9 cellular contexts compared by ENCODE assay signal in genomic region chr5:40385544-40385943, GRCh38.
A peak's percentile ranks its signal among the peaks of the same experiment; 100 is the strongest.
DNase-seq lines count a peak whose midpoint lies in the region; ATAC-seq and TF ChIP-seq lines count a peak whose summit lies in the region.
"Had no signal": no experiment of that assay in that cellular context is flagged by ENCODE, and none has a peak within 500 bp of the region (broad histone marks: within the 10 kb centered on the region; RNA-seq: fewer than 3 reads in every experiment).

No MANE protein-coding gene starts in this region.

- H3K4me3 Mint-ChIP-seq in activated CD4-positive, alpha-beta memory T cell treated with anti-CD3 and anti-CD28 coated beads for 36 hours, result no peak overlapping the region
- H3K4me3 Mint-ChIP-seq in activated CD4-positive, alpha-beta memory T cell treated with anti-CD3 and anti-CD28 coated beads, Interleukin-2, amount 10 ng/mL, durations not matched to agents 7 days and 5 days, result no peak overlapping the region
- no peak overlapping the region for H3K4me3 Mint-ChIP-seq in dendritic cell treated with granulocyte-macrophage colony-stimulating factor and Interleukin-4, amounts not matched to agents 40 ng/mL and 50 ng/mL, for 4 days
- peak overlapping the region in 1 of 2 donors; percentile 59 for H3K4me3 Mint-ChIP-seq in stimulated activated naive B cell treated with anti-CD40 and anti-IgM and Interleukin-4, amounts not matched to agents 10 μg/mL and 1 μg/mL and 100 μg/mL, for 72 hours
- H3K4me3 Mint-ChIP-seq in neural progenitor cell, result no peak overlapping the region

- H3K4me3 ChIP-seq in neural progenitor cell, result no peak overlapping the region

- POLR2A ChIA-PET in activated CD4-positive, alpha-beta memory T cell treated with anti-CD3 and anti-CD28 coated beads for 36 hours (lab: Charles Lee), result interaction anchor here (1.1 to 3.7 kb wide), 11 partner anchors 16 to 294 kb away, joined by 3 to 39 read pairs (median 6); partner anchors contain the start of gene PTGER4
- POLR2A ChIA-PET in activated CD4-positive, alpha-beta memory T cell treated with anti-CD3 and anti-CD28 coated beads, Interleukin-2, amount 10 ng/mL, durations not matched to agents 7 days and 5 days (lab: Charles Lee), result interaction anchor here (0.8 to 4.9 kb wide), 14 partner anchors 13 to 298 kb away, joined by 3 to 41 read pairs (median 4); partner anchors contain the start of gene PTGER4

- no peak overlapping the region for H3K27ac ChIP-seq in neural progenitor cell

- intact Hi-C loops in activated CD4-positive, alpha-beta memory T cell treated with anti-CD3 and anti-CD28 coated beads for 36 hours (cut with micrococcal nuclease), result loop anchor here (2.0 to 10.0 kb wide), 4 partner anchors 25 to 671 kb away; partner anchors contain the start of gene RPL37
- intact Hi-C loops in dendritic cell treated with granulocyte-macrophage colony-stimulating factor and Interleukin-4, amounts not matched to agents 40 ng/mL and 50 ng/mL, for 4 days (cut with micrococcal nuclease), result no loop called here

- no peaks in the 10 kb centered on the region for H3K79me2 ChIP-seq in neural progenitor cell (ENCODE audit: low read depth)

- no peaks in the 10 kb centered on the region for H3K9me3 Mint-ChIP-seq in activated CD4-positive, alpha-beta memory T cell treated with anti-CD3 and anti-CD28 coated beads for 36 hours
- H3K9me3 Mint-ChIP-seq in activated CD4-positive, alpha-beta memory T cell treated with anti-CD3 and anti-CD28 coated beads, Interleukin-2, amount 10 ng/mL, durations not matched to agents 7 days and 5 days, result peaks cover 4% of the 10 kb centered on the region
- H3K9me3 Mint-ChIP-seq in dendritic cell treated with granulocyte-macrophage colony-stimulating factor and Interleukin-4, amounts not matched to agents 40 ng/mL and 50 ng/mL, for 4 days, result no peaks in the 10 kb centered on the region
- H3K9me3 Mint-ChIP-seq in stimulated activated naive B cell treated with anti-CD40 and anti-IgM and Interleukin-4, amounts not matched to agents 10 μg/mL and 1 μg/mL and 100 μg/mL, for 72 hours, result no peaks in the 10 kb centered on the region
- H3K9me3 Mint-ChIP-seq in neural progenitor cell, result no peaks in the 10 kb centered on the region

- H3K27me3 Mint-ChIP-seq in activated CD4-positive, alpha-beta memory T cell treated with anti-CD3 and anti-CD28 coated beads for 36 hours, result no peaks in the 10 kb centered on the region
- H3K27me3 Mint-ChIP-seq in activated CD4-positive, alpha-beta memory T cell treated with anti-CD3 and anti-CD28 coated beads, Interleukin-2, amount 10 ng/mL, durations not matched to agents 7 days and 5 days, result no peaks in the 10 kb centered on the region
- no peaks in the 10 kb centered on the region for H3K27me3 Mint-ChIP-seq in dendritic cell treated with granulocyte-macrophage colony-stimulating factor and Interleukin-4, amounts not matched to agents 40 ng/mL and 50 ng/mL, for 4 days
- H3K27me3 Mint-ChIP-seq in stimulated activated naive B cell treated with anti-CD40 and anti-IgM and Interleukin-4, amounts not matched to agents 10 μg/mL and 1 μg/mL and 100 μg/mL, for 72 hours, result no peaks in the 10 kb centered on the region
- no peaks in the 10 kb centered on the region for H3K27me3 Mint-ChIP-seq in neural progenitor cell (ENCODE audit: insufficient read depth, low read depth)

- H3K9me3 ChIP-seq in neural progenitor cell (ENCODE audit: low read depth), result no peaks in the 10 kb centered on the region

- peak; percentile 27 for DNase-seq in activated CD4-positive, alpha-beta memory T cell treated with anti-CD3 and anti-CD28 coated beads for 36 hours
- DNase-seq in activated CD4-positive, alpha-beta memory T cell treated with anti-CD3 and anti-CD28 coated beads, Interleukin-2, amount 10 ng/mL, durations not matched to agents 7 days and 5 days, result no peak
- DNase-seq in NCI-H226 (peak; percentile 77), NCI-H526 treated with DMSO at 0.1 percent for 48 hours (lab: John Stamatoyannopoulos, UW) (no peak), neural progenitor cell (ENCODE audit: low spot score) (no peak)
- no peak for DNase-seq in stimulated activated naive B cell treated with anti-CD40 and anti-IgM and Interleukin-4, amounts not matched to agents 10 μg/mL and 1 μg/mL and 100 μg/mL, for 72 hours
- DNase-seq: activated CD8-positive, alpha-beta memory T cell treated with anti-CD3 and anti-CD28 coated beads for 24 hours had no signal

- TF ChIP-seq CTCF in neural progenitor cell (IDR thresholded peaks at IDR 0.05), result no peak

- no peaks in the 10 kb centered on the region for H3K4me1 ChIP-seq in neural progenitor cell

- CTCF ChIA-PET in activated CD4-positive, alpha-beta memory T cell treated with anti-CD3 and anti-CD28 coated beads for 36 hours (lab: Charles Lee), result interaction anchor here (0.7 to 2.5 kb wide), 7 partner anchors 20 to 290 kb away, joined by 3 to 12 read pairs (median 3); no protein-coding TSS in a partner anchor
- CTCF ChIA-PET in activated CD4-positive, alpha-beta memory T cell treated with anti-CD3 and anti-CD28 coated beads, Interleukin-2, amount 10 ng/mL, durations not matched to agents 7 days and 5 days (lab: Charles Lee), result interaction anchor here (0.7 to 1.8 kb wide), 4 partner anchors 44 to 294 kb away, joined by 3 to 5 read pairs (median 4); partner anchors contain the start of gene PTGER4

- H3F3A ChIP-seq in neural progenitor cell (ENCODE audit: low read depth), result no peaks in the 10 kb centered on the region

- no peaks in the 10 kb centered on the region for H4K20me1 ChIP-seq in neural progenitor cell (ENCODE audit: low read depth)

- H3K9ac ChIP-seq in neural progenitor cell, result no peak overlapping the region

- H3K4me2 ChIP-seq in neural progenitor cell, result no peak overlapping the region

- peak overlapping the region; percentile 62 for H3K27ac Mint-ChIP-seq in activated CD4-positive, alpha-beta memory T cell treated with anti-CD3 and anti-CD28 coated beads for 36 hours
- no peak overlapping the region for H3K27ac Mint-ChIP-seq in activated CD4-positive, alpha-beta memory T cell treated with anti-CD3 and anti-CD28 coated beads, Interleukin-2, amount 10 ng/mL, durations not matched to agents 7 days and 5 days
- peak overlapping the region; percentile 52 for H3K27ac Mint-ChIP-seq in dendritic cell treated with granulocyte-macrophage colony-stimulating factor and Interleukin-4, amounts not matched to agents 40 ng/mL and 50 ng/mL, for 4 days
- H3K27ac Mint-ChIP-seq in stimulated activated naive B cell treated with anti-CD40 and anti-IgM and Interleukin-4, amounts not matched to agents 10 μg/mL and 1 μg/mL and 100 μg/mL, for 72 hours, result peak overlapping the region; percentile 38
- H3K27ac Mint-ChIP-seq in neural progenitor cell, result no peak overlapping the region

- ATAC-seq in stimulated activated naive B cell treated with anti-CD40 and anti-IgM and Interleukin-4, amounts not matched to agents 10 μg/mL and 1 μg/mL and 100 μg/mL, for 72 hours (replicated peaks), result no peak
- no peak for ATAC-seq in activated CD4-positive, CD25-positive, alpha-beta regulatory T cell treated with anti-CD3 and anti-CD28 coated beads, Interleukin-2, amount 50 U/mL, for 24 hours

- H3K27me3 ChIP-seq in neural progenitor cell, result no peaks in the 10 kb centered on the region

- peaks cover 1% of the 10 kb centered on the region for H3K36me3 Mint-ChIP-seq in activated CD4-positive, alpha-beta memory T cell treated with anti-CD3 and anti-CD28 coated beads for 36 hours
- H3K36me3 Mint-ChIP-seq in activated CD4-positive, alpha-beta memory T cell treated with anti-CD3 and anti-CD28 coated beads, Interleukin-2, amount 10 ng/mL, durations not matched to agents 7 days and 5 days (ENCODE audit: low read depth), result no peaks in the 10 kb centered on the region
- no peaks in the 10 kb centered on the region for H3K36me3 Mint-ChIP-seq in dendritic cell treated with granulocyte-macrophage colony-stimulating factor and Interleukin-4, amounts not matched to agents 40 ng/mL and 50 ng/mL, for 4 days (ENCODE audit: low read depth)
- H3K36me3 Mint-ChIP-seq in stimulated activated naive B cell treated with anti-CD40 and anti-IgM and Interleukin-4, amounts not matched to agents 10 μg/mL and 1 μg/mL and 100 μg/mL, for 72 hours, result peaks cover 0 to 4% of the 10 kb centered on the region in 2 donors
- no peaks in the 10 kb centered on the region for H3K36me3 Mint-ChIP-seq in neural progenitor cell

- H2AFZ ChIP-seq in neural progenitor cell (replicated peaks), result no peak overlapping the region

- peaks cover 90% of the 10 kb centered on the region for H3K4me1 Mint-ChIP-seq in activated CD4-positive, alpha-beta memory T cell treated with anti-CD3 and anti-CD28 coated beads for 36 hours (ENCODE audit: low read depth)
- peaks cover 86% of the 10 kb centered on the region for H3K4me1 Mint-ChIP-seq in activated CD4-positive, alpha-beta memory T cell treated with anti-CD3 and anti-CD28 coated beads, Interleukin-2, amount 10 ng/mL, durations not matched to agents 7 days and 5 days
- peaks cover 48% of the 10 kb centered on the region for H3K4me1 Mint-ChIP-seq in dendritic cell treated with granulocyte-macrophage colony-stimulating factor and Interleukin-4, amounts not matched to agents 40 ng/mL and 50 ng/mL, for 4 days (ENCODE audit: low read depth)
- H3K4me1 Mint-ChIP-seq in stimulated activated naive B cell treated with anti-CD40 and anti-IgM and Interleukin-4, amounts not matched to agents 10 μg/mL and 1 μg/mL and 100 μg/mL, for 72 hours, result peaks cover 38 to 70% of the 10 kb centered on the region in 2 donors
- peaks cover 11% of the 10 kb centered on the region for H3K4me1 Mint-ChIP-seq in neural progenitor cell

- no peaks in the 10 kb centered on the region for H3K36me3 ChIP-seq in neural progenitor cell

Comparison
In these comparisons a context has a peak if more than half of its experiments do, and no peak if none do; other contexts are left out.
1. DNase-seq: peak in activated CD4-positive, alpha-beta memory T cell treated with anti-CD3 and anti-CD28 coated beads for 36 hours (single experiment) and NCI-H226 (single experiment); none in activated CD4-positive, alpha-beta memory T cell treated with anti-CD3 and anti-CD28 coated beads, Interleukin-2, amount 10 ng/mL, durations not matched to agents 7 days and 5 days (single experiment), stimulated activated naive B cell treated with anti-CD40 and anti-IgM and Interleukin-4, amounts not matched to agents 10 μg/mL and 1 μg/mL and 100 μg/mL, for 72 hours (single experiment), NCI-H526 treated with DMSO at 0.1 percent for 48 hours (single experiment) and neural progenitor cell (single experiment).
2. H3K27ac Mint-ChIP-seq: peak in activated CD4-positive, alpha-beta memory T cell treated with anti-CD3 and anti-CD28 coated beads for 36 hours (single experiment), dendritic cell treated with granulocyte-macrophage colony-stimulating factor and Interleukin-4, amounts not matched to agents 40 ng/mL and 50 ng/mL, for 4 days (single experiment) and stimulated activated naive B cell treated with anti-CD40 and anti-IgM and Interleukin-4, amounts not matched to agents 10 μg/mL and 1 μg/mL and 100 μg/mL, for 72 hours (single experiment); none in activated CD4-positive, alpha-beta memory T cell treated with anti-CD3 and anti-CD28 coated beads, Interleukin-2, amount 10 ng/mL, durations not matched to agents 7 days and 5 days (single experiment) and neural progenitor cell (single experiment).